Comparison of ENCODE assay signal across 14 cellular contexts in genomic region chr7:92625617-92626016, GRCh38. TPM values are rescaled to one million over a fixed set of nuclear protein-coding genes. Genes with fewer than 3 reads are reported as not detected.
A peak's percentile ranks its signal among the peaks of the same experiment; 100 is the strongest.
DNase-seq lines count a peak whose midpoint lies in the region; ATAC-seq and TF ChIP-seq lines count a peak whose summit lies in the region.
"Had no signal": no experiment of that assay in that cellular context is flagged by ENCODE, and none has a peak within 500 bp of the region (broad histone marks: within the 10 kb centered on the region; RNA-seq: fewer than 3 reads in every experiment).

No MANE protein-coding gene starts in this region.

- H3K79me2 ChIP-seq in HCT116 (ENCODE audit: insufficient read depth, low read length) = peaks cover 7% of the 10 kb centered on the region; the same call in 1 of the 2 replicates

- intact Hi-C loops in HCT116 (cut with micrococcal nuclease) (no loop called here), left ventricle myocardium inferior (cut with micrococcal nuclease) (loop anchor here (10.0 kb wide), 1 partner anchor 69 kb away; no protein-coding TSS in a partner anchor)

- TF ChIP-seq RAD21 in HCT116 (IDR thresholded peaks at IDR 0.05; ENCODE audit: low read depth) = no peak

- peaks cover 30% of the 10 kb centered on the region for H3K36me3 ChIP-seq in BLaER1
- peaks cover 0 to 15% of the 10 kb centered on the region in 2 experiments; a peak in 1 of 4 replicates for H3K36me3 ChIP-seq in HCT116 (ENCODE audit: control insufficient read depth in 1 of 2, insufficient read depth in 2 of 2, low read length in 2 of 2)
- H3K36me3 ChIP-seq in left ventricle myocardium inferior = no peaks in the 10 kb centered on the region
- H3K36me3 ChIP-seq: gastroesophageal sphincter had no signal

- H3K9me3 ChIP-seq in BLaER1 (peaks cover 13% of the 10 kb centered on the region), HCT116 (ENCODE audit: control insufficient read depth in 1 of 2, insufficient read depth in 1 of 2, low read depth in 1 of 2, low read length in 2 of 2) (peaks cover 0 to 4% of the 10 kb centered on the region in 2 experiments; a peak in 1 of 4 replicates), T-helper 17 cell (ENCODE audit: control insufficient read depth, low read length, poor library complexity, severe bottlenecking) (no peaks in the 10 kb centered on the region), left ventricle myocardium inferior (replicated peaks) (peaks cover 9% of the 10 kb centered on the region)
- H3K9me3 ChIP-seq: gastroesophageal sphincter had no signal

- no peak for DNase-seq in HCT116 (ENCODE audit: low read depth, low spot score)
- DNase-seq in T-helper 17 cell = no peak
- peak; percentile 31 for DNase-seq in fibroblast of pulmonary artery (ENCODE audit: low read depth)
- DNase-seq in globus pallidus (ENCODE audit: low spot score) = no peak
- DNase-seq in left ventricle myocardium inferior = no peak
- no peak for DNase-seq in stimulated activated naive CD4-positive, alpha-beta T cell (lab: John Stamatoyannopoulos, UW)
- DNase-seq: activated gamma-delta T cell treated with Interleukin-2 at 50 U/mL for 16 hours, left colon, NCI-H2171, nucleus accumbens had no signal

- H3K4me1 Mint-ChIP-seq in T-helper 17 cell = peaks cover 25% of the 10 kb centered on the region

- H3K9me2 ChIP-seq in HCT116 (ENCODE audit: insufficient read depth) = no peaks in the 10 kb centered on the region

- H4K20me1 ChIP-seq in BLaER1 (no peaks in the 10 kb centered on the region), HCT116 (ENCODE audit: insufficient read depth) (no peaks in the 10 kb centered on the region)

- H3K27me3 ChIP-seq in BLaER1 (no peaks in the 10 kb centered on the region), HCT116 (ENCODE audit: insufficient read depth, low read length) (no peaks in the 10 kb centered on the region), left ventricle myocardium inferior (ENCODE audit: low read depth) (no peaks in the 10 kb centered on the region)
- H3K27me3 ChIP-seq: gastroesophageal sphincter had no signal

- BruUV-seq in HCT116 (replicated peaks; lab: Mats Ljungman, UMichigan) = no TSS peak

- CTCF ChIA-PET in HCT116 (lab: Charles Lee) = interaction anchor here (0.9 kb wide), 1 partner anchor 207 kb away, joined by 3 read pairs; no protein-coding TSS in a partner anchor

- RAD21 ChIA-PET in HCT116 (lab: Charles Lee; ENCODE audit: low non-redundant PET in 1 of 2, low total read pairs in 2 of 2, uncharacterized antibody in 2 of 2, unreplicated experiment in 2 of 2) = no interaction called here

- no peaks in the 10 kb centered on the region for H3K27me3 Mint-ChIP-seq in T-helper 17 cell

- H3K36me3 Mint-ChIP-seq in T-helper 17 cell (ENCODE audit: low read depth) = no peaks in the 10 kb centered on the region

- no peak overlapping the region for H3K4me3 Mint-ChIP-seq in T-helper 17 cell

- H3K9ac ChIP-seq in BLaER1 = no peak overlapping the region
- H3K9ac ChIP-seq in HCT116 (ENCODE audit: low read length) = no peak overlapping the region
- H3K9ac ChIP-seq: KMS-11 had no signal

- H3K4me1 ChIP-seq in BLaER1 (peaks cover 46% of the 10 kb centered on the region), HCT116 (ENCODE audit: control insufficient read depth in 1 of 2, insufficient read depth in 2 of 2, low read length in 2 of 2) (peaks cover 3 to 32% of the 10 kb centered on the region in 2 experiments; a peak in 3 of 4 replicates), left ventricle myocardium inferior (peaks cover 43% of the 10 kb centered on the region)

- H2AFZ ChIP-seq in HCT116 (ENCODE audit: low read depth, low read length, poor library complexity, severe bottlenecking) = no peak overlapping the region

- no peak for TF ChIP-seq POLR2A in HCT116 (IDR thresholded peaks at IDR 0.05; ENCODE audit: borderline replicate concordance, extremely low read depth, insufficient read depth, insufficient read length)

- H3K27ac Mint-ChIP-seq in T-helper 17 cell = peak overlapping the region; percentile 84

- peak; percentile 62 for ATAC-seq in HCT116
- ATAC-seq in T-helper 17 cell = peak; percentile 38
- ATAC-seq in HG02884 (IDR thresholded peaks at IDR 0.05; ENCODE audit: unreplicated experiment) = no peak
- ATAC-seq: gastroesophageal sphincter, left colon had no signal

- TF ChIP-seq CTCF in HCT116 (IDR thresholded peaks at IDR 0.05 in 2 of 3, conservative IDR thresholded peaks at IDR 0.05 in 1 of 3; ENCODE audit: borderline replicate concordance in 1 of 3, insufficient read depth in 1 of 3, low read depth in 2 of 3, low read length in 2 of 3) = no peak
- TF ChIP-seq CTCF in fibroblast of pulmonary artery (IDR thresholded peaks at IDR 0.05; ENCODE audit: low read length, missing control alignments) = no peak
- no peak for TF ChIP-seq CTCF in left ventricle myocardium inferior (IDR thresholded peaks at IDR 0.05; ENCODE audit: borderline replicate concordance)

- H3K4me3 ChIP-seq in BLaER1 (no peak overlapping the region), HCT116 (replicated peaks in 1 of 2; ENCODE audit: low read depth in 1 of 2, low read length in 2 of 2) (no peak overlapping the region), fibroblast of pulmonary artery (replicated peaks; ENCODE audit: low read depth, low read length) (no peak overlapping the region), left ventricle myocardium inferior (no peak overlapping the region)
- H3K4me3 ChIP-seq: gastroesophageal sphincter had no signal

- H3K4me2 ChIP-seq in BLaER1 (0 out of 2 replicates have a peak overlapping the region, but pooled peaks have one; percentile 2), HCT116 (ENCODE audit: low read length) (peak overlapping the region; percentile 31; the same call in 1 of the 2 replicates)
- H3K4me2 ChIP-seq: KMS-11 had no signal

- POLR2A ChIA-PET in HCT116 (lab: Charles Lee) = no interaction called here

- no peak overlapping the region for H3K27ac ChIP-seq in BLaER1
- H3K27ac ChIP-seq in HCT116 (ENCODE audit: low read depth, low read length) = no peak overlapping the region
- H3K27ac ChIP-seq in left ventricle myocardium inferior (replicated peaks) = no peak overlapping the region
- H3K27ac ChIP-seq: gastroesophageal sphincter, KMS-11 had no signal

TF ChIP-seq in HCT116, 20 proteins besides CTCF, POLR2A, EP300 and RAD21:
- TF ChIP-seq SP1 (IDR thresholded peaks at IDR 0.05; ENCODE audit: low read depth) (peak; percentile 25; the same call in 1 of the 2 replicates), CEBPB (IDR thresholded peaks at IDR 0.05; ENCODE audit: low read depth) (peak; percentile 25; the same call in 1 of the 2 replicates), JUND (IDR thresholded peaks at IDR 0.05) (no peak), FOSL1 (IDR thresholded peaks at IDR 0.05; ENCODE audit: low read depth) (peak; percentile 31; the same call in 1 of the 2 replicates), EZH2phosphoT487 (IDR thresholded peaks at IDR 0.05; ENCODE audit: borderline replicate concordance) (no peak), POLR2AphosphoS5 (IDR thresholded peaks at IDR 0.05; ENCODE audit: low read depth, low read length) (no peak)

RNA-seq across cellular contexts. Expression of gene FAM133B, which starts 35.4 kb away (rescaled TPM):
- total RNA-seq in HCT116 (2021; ENCODE audit: unreplicated experiment) = 28.8 TPM
- 7.2 and 9.0 TPM in 2 replicates for polyA plus RNA-seq in HCT116 (2012)
- 10 to 100 TPM; 71.6 to 77.0 TPM for total RNA-seq in T-helper 17 cell
- 13.6 TPM for total RNA-seq in left ventricle myocardium inferior
